In the genomic region with DNA sequence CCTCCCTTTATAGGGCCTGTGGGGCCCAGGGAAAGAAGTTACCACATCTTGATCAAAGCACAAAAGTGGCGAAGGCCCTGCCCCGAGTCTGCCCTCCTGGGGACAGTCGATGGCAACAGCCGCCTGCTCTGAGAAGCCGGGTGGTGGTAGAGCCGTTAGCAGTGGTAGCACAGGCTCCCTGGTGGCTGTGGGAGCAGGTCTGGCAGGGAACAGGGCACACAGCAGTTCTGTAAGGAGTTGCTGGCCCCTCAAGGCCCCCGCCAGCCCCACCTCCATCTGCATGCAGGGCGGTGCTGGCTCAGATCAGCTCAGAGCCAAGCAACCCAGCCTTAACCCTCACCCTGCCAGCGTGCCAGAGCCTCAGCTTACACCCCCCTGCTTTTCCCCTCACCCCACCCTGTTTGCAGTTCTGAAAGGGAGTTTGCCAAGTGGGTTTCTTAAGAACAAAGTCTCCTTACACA, we compare ENCODE assay signal across 26 cellular contexts. TPM values are rescaled to one million over a fixed set of nuclear protein-coding genes. Genes with fewer than 3 reads are reported as not detected.
DNase-seq lines count a peak whose midpoint lies in the region; ATAC-seq, FAIRE-seq and TF ChIP-seq lines count a peak whose summit lies in the region.
"Had no signal": no experiment of that assay in that cellular context is flagged by ENCODE, and none has a peak within 500 bp of the region (broad histone marks: within the 10 kb centered on the region; RNA-seq: fewer than 3 reads in every experiment).

No MANE protein-coding gene starts in this region.

- in situ Hi-C loops in HepG2 (cut with HindIII; ENCODE audit: extremely low pct_ligation_motif_present, low pct_unique_long_range_greater_than_20kb) = no loop called here

- TF ChIP-seq CTCF in HepG2 (CRISPR knock-in tag; IDR thresholded peaks at IDR 0.05) (no peak), spleen (IDR thresholded peaks at IDR 0.05 in 8 of 11, conservative IDR thresholded peaks at IDR 0.05 in 3 of 11) (no peak), body of pancreas (IDR thresholded peaks at IDR 0.05) (no peak)

- H3K4me3 ChIP-seq in Jurkat, Clone E6-1 (ENCODE audit: low read length) = peak overlapping the region; percentile 44
- H3K4me3 ChIP-seq in HepG2 (replicated peaks in 1 of 3; ENCODE audit: insufficient read depth in 1 of 3, low read depth in 2 of 3, low read length in 3 of 3) (peak overlapping the region in 1 of 3 experiments; percentile 20; a peak in 1 of 6 replicates), spleen (no peak overlapping the region), body of pancreas (no peak overlapping the region)
- H3K4me3 ChIP-seq: breast epithelium, heart left ventricle, left ventricle myocardium inferior had no signal

- H2AFZ ChIP-seq in HepG2 (ENCODE audit: low read length) = no peak overlapping the region

- H3K36me3 ChIP-seq in HepG2 (replicated peaks in 1 of 2; ENCODE audit: control insufficient read depth in 1 of 2, insufficient read depth in 2 of 2, low read length in 2 of 2) (no peaks in the 10 kb centered on the region), spleen (no peaks in the 10 kb centered on the region), body of pancreas (replicated peaks in 1 of 2; ENCODE audit: insufficient read depth in 1 of 2, low read depth in 2 of 2) (no peaks in the 10 kb centered on the region)
- H3K36me3 ChIP-seq: breast epithelium, heart left ventricle, left ventricle myocardium inferior, WERI-Rb-1 had no signal

- H3K4me1 ChIP-seq in HepG2 (ENCODE audit: insufficient read depth, low read length) (peaks cover 100% of the 10 kb centered on the region), spleen (peaks cover 0 to 42% (median 14%) of the 10 kb centered on the region in 6 donors), body of pancreas (peaks cover 46% of the 10 kb centered on the region)
- H3K4me1 ChIP-seq: breast epithelium had no signal

- 49% methylated on average over 8 of the region's 9 CpGs for WGBS in HepG2 (ENCODE audit: low lambda C conversion rate)
- 53 to 78% (median 68%) methylated on average over 4 to 9 of the region's 9 CpGs for WGBS in spleen, 5 donors
- 66 to 76% methylated on average over 7 to 9 of the region's 9 CpGs for WGBS in body of pancreas, 2 donors

- CTCF ChIA-PET in HepG2 (lab: Yijun Ruan, JAX; ENCODE audit: low intra/inter-chr PET ratio, low total read pairs) = no interaction called here

- H3K9me3 ChIP-seq in HepG2 (ENCODE audit: low read length) = no peaks in the 10 kb centered on the region
- no peaks in the 10 kb centered on the region for H3K9me3 ChIP-seq in spleen
- H3K9me3 ChIP-seq in body of pancreas = no peaks in the 10 kb centered on the region
- H3K9me3 ChIP-seq: breast epithelium, heart left ventricle, left ventricle myocardium inferior had no signal

- H3K9ac ChIP-seq in HepG2 (ENCODE audit: insufficient read depth, low read depth, low read length) = peak overlapping the region; percentile 75

- FAIRE-seq in HepG2 (lab: Jason Lieb, UNC) (no peak), HTR-8/SVneo (lab: Jason Lieb, UNC) (no peak)

- no TSS peak for BruUV-seq in HepG2 (replicated peaks; lab: Mats Ljungman, UMichigan)

- peak; percentile 79 for DNase-seq in Jurkat, Clone E6-1 (ENCODE audit: low read depth, low spot score)
- peak in 39 of 58 donors; percentile 14 to 83 (median 47) for DNase-seq in anterior cingulate cortex (lab: John Stamatoyannopoulos, UW)
- DNase-seq in HepG2 (ENCODE audit: low spot score) = no peak
- DNase-seq in spleen = peak; percentile 65
- no peak for DNase-seq in body of pancreas
- DNase-seq in HTR-8/SVneo (ENCODE audit: insufficient read length, low spot score) = no peak
- no peak for DNase-seq in NOMO-1 treated with dmso at 0.1 percent for 144 hours (lab: John Stamatoyannopoulos, UW; ENCODE audit: unreplicated experiment)
- DNase-seq: activated CD4-positive, alpha-beta T cell treated with anti-CD3 and anti-CD28 coated beads, Interleukin-2, amount 10 ng/mL, durations not matched to agents 7 days and 5 days; dermis blood vessel endothelial cell; left ventricle myocardium inferior; MM.1S; NCI-H1436; NCI-H2107; stimulated activated CD4-positive, alpha-beta T cell treated with anti-CD3 and anti-CD28 coated beads, Interleukin-4, amount 100 ng/mL, for 4 hours; stimulated activated naive CD8-positive, alpha-beta T cell treated with anti-CD3 and anti-CD28 coated beads, Interleukin-15, Interleukin-2, amounts not matched to agents 100 U/mL and 50 U/mL, for 24 hours; trophoblast cell; WERI-Rb-1 had no signal

- POLR2A ChIA-PET in HepG2 (lab: Yijun Ruan, JAX) = interaction anchor here (0.8 to 4.4 kb wide), 3 partner anchors 8 to 202 kb away, joined by 3 to 55 read pairs (median 4); a partner anchor contains a TSS

- no peaks in the 10 kb centered on the region for H3K79me2 ChIP-seq in HepG2 (ENCODE audit: insufficient read depth, low read length)

- TF ChIP-seq EP300 in HepG2 (IDR thresholded peaks at IDR 0.05; ENCODE audit: low read depth in 2 of 2, low read length in 2 of 2) = no peak
- no peak for TF ChIP-seq EP300 in HepG2 (CRISPR knock-in tag; IDR thresholded peaks at IDR 0.05; ENCODE audit: borderline replicate concordance)

- TF ChIP-seq RAD21 in HepG2 (CRISPR knock-in tag; IDR thresholded peaks at IDR 0.05) = no peak; the same call in 1 of the 2 replicates

- H3K27ac ChIP-seq in HepG2 (ENCODE audit: extremely low read length, insufficient read depth, low read length) (peak overlapping the region; percentile 97), spleen (no peak overlapping the region), body of pancreas (no peak overlapping the region)
- H3K27ac ChIP-seq: breast epithelium, heart left ventricle, left ventricle myocardium inferior, WERI-Rb-1 had no signal

- TF ChIP-seq POLR2A in HepG2 (IDR thresholded peaks at IDR 0.05; ENCODE audit: insufficient read depth in 1 of 2, low read depth in 2 of 2, low read length in 2 of 2) (no peak), spleen (IDR thresholded peaks at IDR 0.05) (no peak), body of pancreas (IDR thresholded peaks at IDR 0.05) (no peak)

- ATAC-seq in HepG2 (no peak), body of pancreas (no peak), HG02759 (IDR thresholded peaks at IDR 0.05; ENCODE audit: unreplicated experiment) (no peak)
- ATAC-seq: heart left ventricle; stimulated activated naive CD8-positive, alpha-beta T cell treated with anti-CD3 and anti-CD28 coated beads, Interleukin-15, Interleukin-2, amounts not matched to agents 100 U/mL and 50 U/mL, for 24 hours had no signal

- intact Hi-C loops in HepG2 (cut with micrococcal nuclease; ENCODE audit: unreplicated experiment) = no loop called here
- intact Hi-C loops in spleen (cut with DNase I; ENCODE audit: low total_unique reads) = no loop called here
- intact Hi-C loops in body of pancreas (cut with DNase I) = no loop called here

- peak overlapping the region; percentile 57 for H3K4me2 ChIP-seq in HepG2 (ENCODE audit: low read depth, low read length)

- no peaks in the 10 kb centered on the region for H3K27me3 ChIP-seq in HepG2 (ENCODE audit: control insufficient read depth in 1 of 2, insufficient read depth in 2 of 2, low read length in 2 of 2)
- peaks cover 0 to 6% (median 0%) of the 10 kb centered on the region in 7 donors for H3K27me3 ChIP-seq in spleen (replicated peaks in 1 of 7)
- H3K27me3 ChIP-seq in body of pancreas = no peaks in the 10 kb centered on the region
- H3K27me3 ChIP-seq: breast epithelium, heart left ventricle had no signal

- no peaks in the 10 kb centered on the region for H4K20me1 ChIP-seq in HepG2 (ENCODE audit: insufficient read depth, low read length)

RNA-seq across cellular contexts. Expression of a gene that starts 12.0 kb away (rescaled TPM):
- 8.5 TPM for polyA plus RNA-seq in Jurkat, Clone E6-1 (2012; ENCODE audit: insufficient read depth, insufficient read length)
- total RNA-seq in HepG2 (2016; rRNA removed; fragmentation: Illumina TruSeq; extraction: Trizol) = 2.5 and 3.7 TPM in 2 replicates
- 0.40 and 0.71 TPM in 2 replicates for total RNA-seq in HepG2 (2016; cell fraction: cytosol; rRNA removed; fragmentation: Illumina TruSeq; extraction: Trizol; ENCODE audit: low read depth)
- 2.5 and 3.7 TPM in 2 replicates for total RNA-seq in HepG2 (2016; cell fraction: insoluble cytoplasmic fraction; rRNA removed; fragmentation: Illumina TruSeq; extraction: Trizol)
- 1.2 and 1.4 TPM in 2 replicates for total RNA-seq in HepG2 (2016; cell fraction: membrane; rRNA removed; fragmentation: Illumina TruSeq; extraction: Trizol)
- 7.7 and 9.1 TPM in 2 replicates for total RNA-seq in HepG2 (2016; cell fraction: nucleus; rRNA removed; fragmentation: Illumina TruSeq; extraction: Trizol)
- polyA plus RNA-seq in HepG2 (2011; rRNA removed) = 3.8 and 8.3 TPM in 2 replicates
- polyA plus RNA-seq in HepG2 (2011; cell fraction: cytosol; rRNA removed) = 1.2 and 1.9 TPM in 2 replicates
- polyA plus RNA-seq in HepG2 (2011; cell fraction: nucleus; rRNA removed) = 34.1 and 36.0 TPM in 2 replicates
- polyA plus RNA-seq in HepG2 (2012) = 2.4 and 4.2 TPM in 2 replicates
- 0.34 and 0.45 TPM in 2 replicates for polyA plus RNA-seq in HepG2 (2016; cell fraction: cytosol; fragmentation: Illumina TruSeq; extraction: Trizol; ENCODE audit: low read depth)
- 1.7 and 2.1 TPM in 2 replicates for polyA plus RNA-seq in HepG2 (2016; cell fraction: insoluble cytoplasmic fraction; fragmentation: Illumina TruSeq; extraction: Trizol; ENCODE audit: low read depth)
- 0.49 and 0.72 TPM in 2 replicates for polyA plus RNA-seq in HepG2 (2016; cell fraction: membrane; fragmentation: Illumina TruSeq; extraction: Trizol; ENCODE audit: low read depth)
- polyA plus RNA-seq in HepG2 (2016; cell fraction: nucleus; fragmentation: Illumina TruSeq; extraction: Trizol; ENCODE audit: insufficient read depth, low read depth) = 7.7 and 7.8 TPM in 2 replicates
- polyA minus RNA-seq in HepG2 (2011; rRNA and poly(A)+ RNA removed; ENCODE audit: low replicate concordance) = 0.35 and 13.5 TPM in 2 replicates
- 0.88 and 2.8 TPM in 2 replicates for polyA minus RNA-seq in HepG2 (2011; cell fraction: cytosol; rRNA and poly(A)+ RNA removed)
- 11.3 and 17.3 TPM in 2 replicates for polyA minus RNA-seq in HepG2 (2011; cell fraction: nucleus; rRNA and poly(A)+ RNA removed)
- total RNA-seq in spleen = 10 to 100 TPM in 1 of 7 donors, 1 to 10 TPM in 6; 3.1 to 18.4 (median 4.6) TPM
- 1 to 10 TPM in 2 of 3 donors, under 1 TPM in 1; 0.76 to 1.3 (median 1.3) TPM for polyA plus RNA-seq in spleen
- total RNA-seq in body of pancreas = 1 to 10 TPM; 2.0 to 2.1 TPM
- total RNA-seq: RPMI7951 had no signal

RNA-seq across cellular contexts. Expression of a gene that starts 54.0 kb away (rescaled TPM):
- not detected for polyA plus RNA-seq in Jurkat, Clone E6-1 (2012; ENCODE audit: insufficient read depth, insufficient read length)
- total RNA-seq in HepG2 (2016; rRNA removed; fragmentation: Illumina TruSeq; extraction: Trizol) (not detected in 2 replicates), spleen (not detected), body of pancreas (10 to 100 TPM in 1 of 2 donors, not detected in 1; 39.2 TPM)
- total RNA-seq in HepG2 (2016; cell fraction: cytosol; rRNA removed; fragmentation: Illumina TruSeq; extraction: Trizol; ENCODE audit: low read depth) = not detected in 2 replicates
- total RNA-seq in HepG2 (2016; cell fraction: insoluble cytoplasmic fraction; rRNA removed; fragmentation: Illumina TruSeq; extraction: Trizol) = not detected in 2 replicates
- not detected in 2 replicates for total RNA-seq in HepG2 (2016; cell fraction: membrane; rRNA removed; fragmentation: Illumina TruSeq; extraction: Trizol)
- total RNA-seq in HepG2 (2016; cell fraction: nucleus; rRNA removed; fragmentation: Illumina TruSeq; extraction: Trizol) = not detected in 2 replicates
- polyA plus RNA-seq in HepG2 (2011; rRNA removed) (not detected in 2 replicates), spleen (under 1 TPM in 1 of 3 donors, not detected in 2; 0.24 TPM)
- not detected in 2 replicates for polyA plus RNA-seq in HepG2 (2011; cell fraction: cytosol; rRNA removed)
- not detected in 2 replicates for polyA plus RNA-seq in HepG2 (2011; cell fraction: nucleus; rRNA removed)
- polyA plus RNA-seq in HepG2 (2012) = not detected in 2 replicates
- polyA plus RNA-seq in HepG2 (2016; cell fraction: cytosol; fragmentation: Illumina TruSeq; extraction: Trizol; ENCODE audit: low read depth) = not detected in 2 replicates
- not detected in 2 replicates for polyA plus RNA-seq in HepG2 (2016; cell fraction: insoluble cytoplasmic fraction; fragmentation: Illumina TruSeq; extraction: Trizol; ENCODE audit: low read depth)
- polyA plus RNA-seq in HepG2 (2016; cell fraction: membrane; fragmentation: Illumina TruSeq; extraction: Trizol; ENCODE audit: low read depth) = not detected in 2 replicates
- not detected in 2 replicates for polyA plus RNA-seq in HepG2 (2016; cell fraction: nucleus; fragmentation: Illumina TruSeq; extraction: Trizol; ENCODE audit: insufficient read depth, low read depth)
- polyA minus RNA-seq in HepG2 (2011; rRNA and poly(A)+ RNA removed; ENCODE audit: low replicate concordance) = not detected in 2 replicates
- polyA minus RNA-seq in HepG2 (2011; cell fraction: cytosol; rRNA and poly(A)+ RNA removed) = not detected in 2 replicates
- not detected in 2 replicates for polyA minus RNA-seq in HepG2 (2011; cell fraction: nucleus; rRNA and poly(A)+ RNA removed)
- total RNA-seq: activated CD4-positive, alpha-beta T cell treated with anti-CD3 and anti-CD28 coated beads, Interleukin-2, amount 10 ng/mL, durations not matched to agents 7 days and 5 days; activated T-helper 2 cell treated with anti-CD3 and anti-CD28 coated beads, Interferon-gamma antibody, Interleukin-2, Interleukin-4, amounts not matched to agents 10 μg/mL and 5 μg/mL and 100 μg/mL, durations not matched to agents 14 hours and 24 hours and 36 hours; breast epithelium; dermis blood vessel endothelial cell; H4; left ventricle myocardium inferior; mucosa of gallbladder; NCI-H460; renal cortical epithelial cell; RPMI7951 had no signal

Comparison
In these comparisons a context has a peak if more than half of its experiments do, and no peak if none do; other contexts are left out.
1. DNase-seq: peak in Jurkat, Clone E6-1 (single experiment), anterior cingulate cortex (39 of 58) and spleen (single experiment); none in HepG2 (single experiment), body of pancreas (0 of 4), HTR-8/SVneo (single experiment) and NOMO-1 treated with dmso at 0.1 percent for 144 hours (single experiment).